Comparison of ENCODE assay signal across 10 cellular contexts in the genomic region with DNA sequence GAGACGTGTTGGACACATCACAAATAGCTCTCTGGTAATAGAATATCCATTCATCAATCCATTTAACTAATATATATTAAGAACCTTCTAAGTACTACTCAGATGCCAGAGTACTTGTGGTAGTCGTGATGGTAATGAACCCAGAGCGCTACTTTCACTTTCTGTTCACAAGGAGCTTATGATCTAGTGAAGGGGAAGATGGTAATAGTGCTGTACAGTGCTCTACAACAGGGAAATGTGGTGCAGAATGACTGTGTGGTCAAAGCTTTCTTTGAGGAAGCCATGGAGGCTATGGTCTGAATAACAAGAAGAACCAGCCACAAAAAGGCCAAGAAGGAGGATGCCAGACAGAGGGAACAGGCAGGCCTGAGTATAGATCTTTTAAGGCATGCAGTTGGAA.
A peak's percentile ranks its signal among the peaks of the same experiment; 100 is the strongest.
DNase-seq lines count a peak whose midpoint lies in the region; ATAC-seq and TF ChIP-seq lines count a peak whose summit lies in the region.
"Had no signal": no experiment of that assay in that cellular context is flagged by ENCODE, and none has a peak within 500 bp of the region (broad histone marks: within the 10 kb centered on the region; RNA-seq: fewer than 3 reads in every experiment).

No MANE protein-coding gene starts in this region.

- no peaks in the 10 kb centered on the region for H3K9me3 ChIP-seq in right lobe of liver
- H3K9me3 ChIP-seq: BLaER1 treated with 17β-estradiol and CSF1 and Interleukin-3, amounts not matched to agents 10 nM and 100 nM had no signal

- H3K4me1 Mint-ChIP-seq in activated naive CD4-positive, alpha-beta T cell treated with anti-CD3 and anti-CD28 coated beads for 36 hours (ENCODE audit: low read depth) = peaks cover 26% of the 10 kb centered on the region
- peaks cover 15% of the 10 kb centered on the region for H3K4me1 Mint-ChIP-seq in T-helper 2 cell treated with Interferon-gamma antibody and Interleukin-4, amounts not matched to agents 5 μg/mL and 100 μg/mL, for 36 hours (ENCODE audit: low read depth)

- H3K36me3 Mint-ChIP-seq in activated naive CD4-positive, alpha-beta T cell treated with anti-CD3 and anti-CD28 coated beads for 36 hours (ENCODE audit: low read depth) = no peaks in the 10 kb centered on the region
- H3K36me3 Mint-ChIP-seq in T-helper 2 cell treated with Interferon-gamma antibody and Interleukin-4, amounts not matched to agents 5 μg/mL and 100 μg/mL, for 36 hours (ENCODE audit: low read depth) = peaks cover 3% of the 10 kb centered on the region

- TF ChIP-seq POLR2A in right lobe of liver (IDR thresholded peaks at IDR 0.05) = no peak
- no peak for TF ChIP-seq POLR2A in lower leg skin (IDR thresholded peaks at IDR 0.05)

- TF ChIP-seq CTCF in right lobe of liver (IDR thresholded peaks at IDR 0.05) (no peak), lower leg skin (IDR thresholded peaks at IDR 0.05) (no peak)

- CTCF ChIA-PET in activated naive CD4-positive, alpha-beta T cell treated with anti-CD3 and anti-CD28 coated beads for 36 hours (lab: Charles Lee) = interaction anchor here (0.9 to 11.3 kb wide), 13 partner anchors 9 to 323 kb away, joined by 3 to 460 read pairs (median 5); no protein-coding TSS in a partner anchor

- H3K27me3 ChIP-seq in right lobe of liver = no peaks in the 10 kb centered on the region
- H3K27me3 ChIP-seq: BLaER1 treated with 17β-estradiol and CSF1 and Interleukin-3, amounts not matched to agents 10 nM and 100 nM had no signal

- H3K4me3 Mint-ChIP-seq in activated naive CD4-positive, alpha-beta T cell treated with anti-CD3 and anti-CD28 coated beads for 36 hours = peak overlapping the region; percentile 67
- peak overlapping the region; percentile 80 for H3K4me3 Mint-ChIP-seq in T-helper 2 cell treated with Interferon-gamma antibody and Interleukin-4, amounts not matched to agents 5 μg/mL and 100 μg/mL, for 36 hours
- H3K4me3 Mint-ChIP-seq: nephron had no signal

- WGBS in right lobe of liver (ENCODE audit: insufficient coverage, low coverage, low lambda C conversion rate, missing lambda C conversion rate) = 49% methylated on average over 3 of the region's 3 CpGs
- WGBS in lower leg skin, 2 donors = 73 to 75% methylated on average over 3 of the region's 3 CpGs

- peak; percentile 51 for DNase-seq in activated naive CD4-positive, alpha-beta T cell treated with anti-CD3 and anti-CD28 coated beads for 36 hours
- DNase-seq in activated naive CD4-positive, alpha-beta T cell treated with Interleukin-2 at 50 U/mL for 16 hours = no peak
- no peak for DNase-seq in T-helper 2 cell treated with Interferon-gamma antibody and Interleukin-4, amounts not matched to agents 5 μg/mL and 100 μg/mL, for 36 hours (ENCODE audit: low spot score)
- DNase-seq in right lobe of liver (no peak), cerebellar nuclear complex (lab: John Stamatoyannopoulos, UW) (no peak), lower leg skin (ENCODE audit: low spot score in 2 of 2) (no peak), occipital lobe (lab: John Stamatoyannopoulos, UW) (no peak)

- H3K36me3 ChIP-seq in right lobe of liver = no peaks in the 10 kb centered on the region
- H3K36me3 ChIP-seq: BLaER1 treated with 17β-estradiol and CSF1 and Interleukin-3, amounts not matched to agents 10 nM and 100 nM had no signal

- intact Hi-C loops in activated naive CD4-positive, alpha-beta T cell treated with anti-CD3 and anti-CD28 coated beads for 36 hours (cut with micrococcal nuclease) = loop anchor here (1.0 to 5.0 kb wide), 4 partner anchors 12 to 542 kb away; no protein-coding TSS in a partner anchor
- intact Hi-C loops in right lobe of liver (cut with DNase I) = no loop called here
- intact Hi-C loops in lower leg skin (cut with DNase I; ENCODE audit: low total_unique reads) = no loop called here

- H3K27ac ChIP-seq in right lobe of liver = no peak overlapping the region

- H3K27ac Mint-ChIP-seq in activated naive CD4-positive, alpha-beta T cell treated with anti-CD3 and anti-CD28 coated beads for 36 hours = no peak overlapping the region
- H3K27ac Mint-ChIP-seq in T-helper 2 cell treated with Interferon-gamma antibody and Interleukin-4, amounts not matched to agents 5 μg/mL and 100 μg/mL, for 36 hours = no peak overlapping the region

- no peaks in the 10 kb centered on the region for H3K4me1 ChIP-seq in right lobe of liver

- peaks cover 2% of the 10 kb centered on the region for H3K9me3 Mint-ChIP-seq in activated naive CD4-positive, alpha-beta T cell treated with anti-CD3 and anti-CD28 coated beads for 36 hours
- H3K9me3 Mint-ChIP-seq in T-helper 2 cell treated with Interferon-gamma antibody and Interleukin-4, amounts not matched to agents 5 μg/mL and 100 μg/mL, for 36 hours = peaks cover 3% of the 10 kb centered on the region
- H3K9me3 Mint-ChIP-seq: nephron had no signal

- no peaks in the 10 kb centered on the region for H3K27me3 Mint-ChIP-seq in activated naive CD4-positive, alpha-beta T cell treated with anti-CD3 and anti-CD28 coated beads for 36 hours (ENCODE audit: low read depth)
- H3K27me3 Mint-ChIP-seq in T-helper 2 cell treated with Interferon-gamma antibody and Interleukin-4, amounts not matched to agents 5 μg/mL and 100 μg/mL, for 36 hours (ENCODE audit: low read depth) = peaks cover 16% of the 10 kb centered on the region

- peak; percentile 82 for ATAC-seq in HG03103 (IDR thresholded peaks at IDR 0.05; ENCODE audit: low read depth, unreplicated experiment)
- ATAC-seq in right lobe of liver = peak; percentile 58 to 81 (median 68)

- H3K4me3 ChIP-seq in right lobe of liver = no peak overlapping the region
- no peak overlapping the region for H3K4me3 ChIP-seq in lower leg skin (ENCODE audit: low read depth, poor library complexity, severe bottlenecking)
- H3K4me3 ChIP-seq: BLaER1 treated with 17β-estradiol and CSF1 and Interleukin-3, amounts not matched to agents 10 nM and 100 nM had no signal
